In the genomic region with DNA sequence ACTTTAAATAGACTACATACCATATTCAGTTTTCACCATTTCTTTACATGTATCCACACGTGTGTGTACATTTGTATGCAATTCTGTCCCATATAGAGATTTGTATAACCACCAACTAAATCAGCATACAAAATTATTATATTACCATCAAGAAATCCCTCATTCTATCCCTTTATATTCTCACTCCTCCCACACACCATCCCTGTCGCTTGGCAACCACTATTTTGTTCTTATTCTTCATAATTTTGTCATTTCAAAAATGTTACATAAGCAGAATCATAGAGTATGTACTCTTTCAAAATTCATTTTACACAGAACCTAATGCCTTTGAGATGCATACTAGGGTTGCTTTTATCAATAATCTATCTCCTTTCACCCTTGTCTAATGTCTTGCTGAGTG, we compare ENCODE assay signal across 31 cellular contexts.
"Had no signal": no experiment of that assay in that cellular context is flagged by ENCODE, and none has a peak within 500 bp of the region (broad histone marks: within the 10 kb centered on the region; RNA-seq: fewer than 3 reads in every experiment).

No MANE protein-coding gene starts in this region.

- ATAC-seq: activated CD8-positive, alpha-beta T cell treated with anti-CD3 and anti-CD28 coated beads for 36 hours; activated naive CD4-positive, alpha-beta T cell treated with anti-CD3 and anti-CD28 coated beads, Interleukin-2, amount 50 U/mL, for 72 hours; activated T-cell treated with anti-CD3 and anti-CD28 coated beads, Interleukin-2, amount 50 U/mL, for 4 hours; activated T-cell treated with anti-CD3 and anti-CD28 coated beads, Interleukin-2, amount 50 U/mL, for 72 hours; activated T-helper 17 cell treated with anti-CD3 and anti-CD28 coated beads, Interleukin-2, amount 50 U/mL, for 72 hours; body of pancreas had no signal

- DNase-seq: activated B cell treated with CpG ODN at 0.5 μM for 24 hours; activated CD4-positive, alpha-beta memory T cell treated with anti-CD3 and anti-CD28 coated beads for 36 hours; activated CD4-positive, alpha-beta T cell treated with anti-CD3 and anti-CD28 coated beads for 4 hours; activated CD4-positive, alpha-beta T cell treated with anti-CD3 and anti-CD28 coated beads, Interleukin-2, amount 10 ng/mL, durations not matched to agents 24 days and 14 days; activated CD4-positive, alpha-beta T cell treated with anti-CD3 and anti-CD28 coated beads, Interleukin-2, amount 50 U/mL, for 1 hour; activated CD4-positive, alpha-beta T cell treated with anti-CD3 and anti-CD28 coated beads, Interleukin-2, amount 50 U/mL, for 4 hours; activated CD4-positive, CD25-positive, alpha-beta regulatory T cell treated with anti-CD3 and anti-CD28 coated beads, Interleukin-2, amount 50 U/mL, for 72 hours; activated CD8-positive, alpha-beta memory T cell treated with anti-CD3 and anti-CD28 coated beads, Interleukin-2, amount 50 U/mL, for 4 hours; activated CD8-positive, alpha-beta T cell treated with anti-CD3 and anti-CD28 coated beads for 36 hours; activated effector memory CD4-positive, alpha-beta T cell treated with anti-CD3 and anti-CD28 coated beads, Interleukin-2, amount 50 U/mL, for 16 hours; activated gamma-delta T cell treated with Interleukin-2 at 50 U/mL for 16 hours; activated naive CD4-positive, alpha-beta T cell; activated naive CD4-positive, alpha-beta T cell treated with anti-CD3 and anti-CD28 coated beads for 36 hours; activated naive CD4-positive, alpha-beta T cell treated with anti-CD3 and anti-CD28 coated beads, Interleukin-2, amount 50 U/mL, for 16 hours; activated naive CD8-positive, alpha-beta T cell treated with anti-CD3 and anti-CD28 coated beads for 36 hours; activated T-cell treated with anti-CD3 and anti-CD28 coated beads for 4 hours; activated T-cell treated with anti-CD3 and anti-CD28 coated beads, Interleukin-2, amount 50 U/mL, for 1 hour; activated T-cell treated with anti-CD3 and anti-CD28 coated beads, Interleukin-2, amount 50 U/mL, for 4 hours; activated T-cell treated with anti-CD3 and anti-CD28 coated beads, Interleukin-2, amount 50 U/mL, for 72 hours; adrenal gland; amniotic stem cell; aorta; body of pancreas; brain microvascular endothelial cell; T-helper 1 cell; T-helper 2 cell; T-helper 9 cell had no signal

- H3K27ac ChIP-seq: adrenal gland, body of pancreas, brain microvascular endothelial cell, breast epithelium, VCaP had no signal
